ENCODE assay signal across 11 cellular contexts in genomic region chr14:49992901-49993335, GRCh38.
DNase-seq lines count a peak whose midpoint lies in the region; ATAC-seq and TF ChIP-seq lines count a peak whose summit lies in the region.
"Had no signal": no experiment of that assay in that cellular context is flagged by ENCODE, and none has a peak within 500 bp of the region (broad histone marks: within the 10 kb centered on the region; RNA-seq: fewer than 3 reads in every experiment).

No MANE protein-coding gene starts in this region.

- H3K36me3 ChIP-seq in PC-3 (ENCODE audit: low read depth, low read length): no peaks in the 10 kb centered on the region
- no peaks in the 10 kb centered on the region for H3K36me3 ChIP-seq in OCI-LY7 (ENCODE audit: insufficient read depth, low read length)
- H3K36me3 ChIP-seq: lower lobe of right lung had no signal

- peak; percentile 70 for ATAC-seq in PC-3
- peak in 1 of 2 donors; percentile 47 for ATAC-seq in left cardiac atrium

- H3K9me2 ChIP-seq in PC-3 (replicated peaks; ENCODE audit: low read length) (no peaks in the 10 kb centered on the region), OCI-LY7 (ENCODE audit: insufficient read depth, low read length) (no peaks in the 10 kb centered on the region)

- H3K27ac ChIP-seq in PC-3 (ENCODE audit: low read length) (no peak overlapping the region), OCI-LY7 (ENCODE audit: low read depth, low read length, poor library complexity, severe bottlenecking) (no peak overlapping the region)
- H3K27ac ChIP-seq: 22Rv1, lower lobe of right lung, VCaP had no signal

- BruUV-seq in PC-3 (replicated peaks; lab: Mats Ljungman, UMichigan): no TSS peak
- BruUV-seq in OCI-LY7 (replicated peaks; lab: Mats Ljungman, UMichigan): no TSS peak

- H3K27me3 ChIP-seq in PC-3 (ENCODE audit: low read length): no peaks in the 10 kb centered on the region

- H3K4me2 ChIP-seq in PC-3 (ENCODE audit: low read length): no peak overlapping the region
- no peak overlapping the region for H3K4me2 ChIP-seq in OCI-LY7 (ENCODE audit: low read length)

- intact Hi-C loops in PC-3 (cut with micrococcal nuclease) (no loop called here), left cardiac atrium (cut with DNase I) (no loop called here), OCI-LY7 (cut with micrococcal nuclease; ENCODE audit: unreplicated experiment) (no loop called here)

- POLR2A ChIA-PET in PC-3 (lab: Charles Lee; ENCODE audit: unreplicated experiment): no interaction called here
- POLR2A ChIA-PET in OCI-LY7 (lab: Charles Lee): interaction anchor here (15.9 kb wide), 1 partner anchor 18 kb away, joined by 261 read pairs; no protein-coding TSS in a partner anchor

- H3K79me2 ChIP-seq in PC-3 (ENCODE audit: low read length) (no peaks in the 10 kb centered on the region), OCI-LY7 (ENCODE audit: insufficient read depth, low read depth, low read length) (no peaks in the 10 kb centered on the region)

- CTCF ChIA-PET in PC-3 (lab: Charles Lee): interaction anchor here (0.5 to 0.7 kb wide), 2 partner anchors 134 to 140 kb away, joined by 5 read pairs; partner anchors contain the start of gene NEMF
- CTCF ChIA-PET in OCI-LY7 (lab: Charles Lee; ENCODE audit: unreplicated experiment): no interaction called here

- H3K4me3 ChIP-seq in PC-3 (ENCODE audit: low read length): no peak overlapping the region
- H3K4me3 ChIP-seq in OCI-LY7 (ENCODE audit: low read depth, low read length, poor library complexity, severe bottlenecking): no peak overlapping the region
- H3K4me3 ChIP-seq: lower lobe of right lung had no signal

- H2AFZ ChIP-seq in PC-3 (ENCODE audit: low read length) (no peak overlapping the region), OCI-LY7 (ENCODE audit: low read length) (no peak overlapping the region)

- peak; percentile 25 for DNase-seq in DMS53 (lab: John Stamatoyannopoulos, UW)
- DNase-seq in DMS53 treated with DMSO at 0.1 percent for 48 hours (lab: John Stamatoyannopoulos, UW; ENCODE audit: unreplicated experiment): no peak
- peak; percentile 76 for DNase-seq in HCEC 1CT
- DNase-seq in PC-3: peak; percentile 57
- peak; percentile 46 for DNase-seq in left cardiac atrium
- no peak for DNase-seq in OCI-LY7 (ENCODE audit: low spot score)
- DNase-seq in H4 (ENCODE audit: low spot score): no peak
- no peak for DNase-seq in NCI-H2107 treated with DMSO at 0.1 percent for 48 hours (lab: John Stamatoyannopoulos, UW; ENCODE audit: unreplicated experiment)
- DNase-seq: lower lobe of right lung had no signal

- H3K4me1 ChIP-seq in PC-3 (ENCODE audit: insufficient read depth, low read length): peaks cover 8% of the 10 kb centered on the region
- H3K4me1 ChIP-seq in OCI-LY7 (ENCODE audit: insufficient read depth, low read length, poor library complexity, severe bottlenecking): peaks cover 12% of the 10 kb centered on the region
- H3K4me1 ChIP-seq: lower lobe of right lung had no signal

- H4K20me1 ChIP-seq in PC-3 (ENCODE audit: low read length) (no peaks in the 10 kb centered on the region), OCI-LY7 (ENCODE audit: insufficient read depth, low read length) (no peaks in the 10 kb centered on the region)

- TF ChIP-seq CTCF in PC-3 (conservative IDR thresholded peaks at IDR 0.05; ENCODE audit: low read depth, low read length) (no peak), OCI-LY7 (conservative IDR thresholded peaks at IDR 0.05; ENCODE audit: low read length) (no peak)

- H3K9me3 ChIP-seq in PC-3 (ENCODE audit: low read length) (no peaks in the 10 kb centered on the region), OCI-LY7 (ENCODE audit: low read length) (no peaks in the 10 kb centered on the region)
- H3K9me3 ChIP-seq: lower lobe of right lung had no signal

- no peak overlapping the region for H3K9ac ChIP-seq in PC-3 (ENCODE audit: low read length)

- no peaks in the 10 kb centered on the region for H3F3A ChIP-seq in PC-3 (ENCODE audit: low read length, unreplicated experiment)

Comparison
In these comparisons a context has a peak if more than half of its experiments do, and no peak if none do; other contexts are left out.
1. DNase-seq: peak in DMS53 (single experiment), HCEC 1CT (single experiment), PC-3 (single experiment) and left cardiac atrium (single experiment); none in DMS53 treated with DMSO at 0.1 percent for 48 hours (single experiment), OCI-LY7 (single experiment), H4 (single experiment) and NCI-H2107 treated with DMSO at 0.1 percent for 48 hours (single experiment).